12 cellular contexts compared by ENCODE assay signal in the genomic region with DNA sequence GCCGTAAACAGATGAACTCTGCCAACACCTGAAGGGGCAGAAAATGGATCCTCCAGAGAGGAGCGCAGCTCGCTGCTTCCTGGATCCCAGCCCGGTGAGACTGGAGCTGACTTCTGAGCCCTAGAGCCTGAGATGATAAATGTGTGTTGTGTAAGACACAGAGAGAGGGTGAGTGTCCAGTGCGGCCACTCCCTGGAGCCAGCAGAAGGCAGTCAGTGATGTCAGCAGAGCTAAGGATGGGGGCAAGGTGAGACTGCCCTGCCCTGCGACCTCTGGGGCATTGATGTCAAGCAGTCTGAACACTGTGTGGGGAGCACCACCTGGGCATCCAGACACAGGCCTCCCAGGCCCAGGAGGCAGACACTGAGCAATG. TPM values are rescaled to one million over a fixed set of nuclear protein-coding genes. Genes with fewer than 3 reads are reported as not detected.
DNase-seq lines count a peak whose midpoint lies in the region; ATAC-seq and TF ChIP-seq lines count a peak whose summit lies in the region.
"Had no signal": no experiment of that assay in that cellular context is flagged by ENCODE, and none has a peak within 500 bp of the region (broad histone marks: within the 10 kb centered on the region; RNA-seq: fewer than 3 reads in every experiment).

No MANE protein-coding gene starts in this region.

- intact Hi-C loops in HCT116 (cut with micrococcal nuclease) = no loop called here

- H3K9me3 Mint-ChIP-seq in brain = no peaks in the 10 kb centered on the region
- H3K9me3 Mint-ChIP-seq in naive thymus-derived CD8-positive, alpha-beta T cell = peaks cover 0 to 2% (median 0%) of the 10 kb centered on the region in 9 donors

- no peak for TF ChIP-seq POLR2A in HCT116 (IDR thresholded peaks at IDR 0.05; ENCODE audit: borderline replicate concordance, extremely low read depth, insufficient read depth, insufficient read length)

- RAD21 ChIA-PET in HCT116 (lab: Charles Lee; ENCODE audit: low non-redundant PET in 1 of 2, low total read pairs in 2 of 2, uncharacterized antibody in 2 of 2, unreplicated experiment in 2 of 2) = no interaction called here

- H3K27me3 ChIP-seq in HCT116 (ENCODE audit: insufficient read depth, low read length) = no peaks in the 10 kb centered on the region
- H3K27me3 ChIP-seq: vagina had no signal

- peaks cover 5% of the 10 kb centered on the region for H3K36me3 Mint-ChIP-seq in brain
- H3K36me3 Mint-ChIP-seq in naive thymus-derived CD8-positive, alpha-beta T cell = peaks cover 0 to 13% (median 3%) of the 10 kb centered on the region in 3 donors

- ATAC-seq in HCT116 = no peak
- no peak for ATAC-seq in naive thymus-derived CD8-positive, alpha-beta T cell
- ATAC-seq in GM18498 (IDR thresholded peaks at IDR 0.05; ENCODE audit: unreplicated experiment) = no peak
- no peak for ATAC-seq in GM19023 (IDR thresholded peaks at IDR 0.05; ENCODE audit: unreplicated experiment)

- peaks cover 98% of the 10 kb centered on the region for H3K79me2 ChIP-seq in HCT116 (ENCODE audit: insufficient read depth, low read length)

- DNase-seq in AG20443 (ENCODE audit: low spot score) (peak; percentile 42), HCT116 (ENCODE audit: low read depth, low spot score) (no peak), AG08395 (ENCODE audit: low spot score) (no peak), NCI-H2171 (lab: John Stamatoyannopoulos, UW) (no peak)
- no peak for DNase-seq in naive thymus-derived CD8-positive, alpha-beta T cell
- DNase-seq: COR-L47, NCI-H187, posterior cingulate gyrus had no signal

- BruUV-seq in HCT116 (replicated peaks; lab: Mats Ljungman, UMichigan) = no TSS peak

- H3K9me2 ChIP-seq in HCT116 (ENCODE audit: insufficient read depth) = no peaks in the 10 kb centered on the region

- POLR2A ChIA-PET in HCT116 (lab: Charles Lee) = no interaction called here
- POLR2A ChIA-PET in naive thymus-derived CD8-positive, alpha-beta T cell (lab: Charles Lee) = interaction anchor here (1.5 to 4.1 kb wide), 3 partner anchors 8 to 47 kb away, joined by 5 to 27 read pairs (median 11); a partner anchor contains a TSS

- H3K27ac Mint-ChIP-seq in brain = peak overlapping the region in 4 of 5 experiments; percentile 57 to 97 (median 80)
- H3K27ac Mint-ChIP-seq in naive thymus-derived CD8-positive, alpha-beta T cell = peak overlapping the region in 7 of 10 donors; percentile 39 to 83 (median 69)

- no peak overlapping the region for H3K4me2 ChIP-seq in HCT116 (ENCODE audit: low read length)

- H3K4me3 ChIP-seq in HCT116 (replicated peaks in 1 of 2; ENCODE audit: low read depth in 1 of 2, low read length in 2 of 2) = no peak overlapping the region
- H3K4me3 ChIP-seq: vagina had no signal

- H3K36me3 ChIP-seq in HCT116 (ENCODE audit: control insufficient read depth in 1 of 2, insufficient read depth in 2 of 2, low read length in 2 of 2) = peaks cover 5 to 7% of the 10 kb centered on the region in 2 experiments; a peak in 3 of 4 replicates

- TF ChIP-seq CTCF in HCT116 (IDR thresholded peaks at IDR 0.05 in 2 of 3, conservative IDR thresholded peaks at IDR 0.05 in 1 of 3; ENCODE audit: borderline replicate concordance in 1 of 3, insufficient read depth in 1 of 3, low read depth in 2 of 3, low read length in 2 of 3) = no peak
- no peak for TF ChIP-seq CTCF in brain (conservative IDR thresholded peaks at IDR 0.05)

- no peak for TF ChIP-seq RAD21 in HCT116 (IDR thresholded peaks at IDR 0.05; ENCODE audit: low read depth)

- H4K20me1 ChIP-seq in HCT116 (ENCODE audit: insufficient read depth) = no peaks in the 10 kb centered on the region

- CTCF ChIA-PET in HCT116 (lab: Charles Lee) = no interaction called here

- H2AFZ ChIP-seq in HCT116 (ENCODE audit: low read depth, low read length, poor library complexity, severe bottlenecking) = no peak overlapping the region

- H3K4me3 Mint-ChIP-seq in brain = peak overlapping the region in 1 of 5 experiments; percentile 26
- peak overlapping the region in 6 of 10 donors; percentile 6 to 48 (median 10) for H3K4me3 Mint-ChIP-seq in naive thymus-derived CD8-positive, alpha-beta T cell

- H3K4me1 Mint-ChIP-seq in brain = peaks cover 59% of the 10 kb centered on the region
- peaks cover 16 to 79% (median 70%) of the 10 kb centered on the region in 4 donors for H3K4me1 Mint-ChIP-seq in naive thymus-derived CD8-positive, alpha-beta T cell

- no peaks in the 10 kb centered on the region for H3K9me3 ChIP-seq in HCT116 (ENCODE audit: control insufficient read depth in 1 of 2, insufficient read depth in 1 of 2, low read depth in 1 of 2, low read length in 2 of 2)
- H3K9me3 ChIP-seq: vagina had no signal

- H3K4me1 ChIP-seq in HCT116 (ENCODE audit: control insufficient read depth in 1 of 2, insufficient read depth in 2 of 2, low read length in 2 of 2) = peaks cover 13 to 26% of the 10 kb centered on the region in 2 experiments

- H3K9ac ChIP-seq in HCT116 (ENCODE audit: low read length) = no peak overlapping the region

- peaks cover 3% of the 10 kb centered on the region for H3K27me3 Mint-ChIP-seq in brain
- no peaks in the 10 kb centered on the region for H3K27me3 Mint-ChIP-seq in naive thymus-derived CD8-positive, alpha-beta T cell

- H3K27ac ChIP-seq in HCT116 (ENCODE audit: low read depth, low read length) = no peak overlapping the region

TF ChIP-seq in HCT116, 20 proteins besides CTCF, POLR2A, EP300 and RAD21:
- TF ChIP-seq ELF1 (IDR thresholded peaks at IDR 0.05; ENCODE audit: borderline replicate concordance, low read depth) = no peak
- TF ChIP-seq POLR2AphosphoS5 (IDR thresholded peaks at IDR 0.05; ENCODE audit: low read depth, low read length) = 0 out of 2 replicates have a peak, but pooled peaks have one; percentile 1

RNA-seq across cellular contexts. Expression of a gene that starts 9.7 kb away (rescaled TPM):
- 49.1 TPM for total RNA-seq in HCT116 (2021; ENCODE audit: unreplicated experiment)
- 41.1 and 47.6 TPM in 2 replicates for polyA plus RNA-seq in HCT116 (2012)
- polyA plus RNA-seq in brain (ENCODE audit: insufficient read depth, low read depth, low replicate concordance) = 25.9 TPM
- total RNA-seq in naive thymus-derived CD8-positive, alpha-beta T cell = 10 to 100 TPM; 31.5 to 34.2 TPM
- 10 to 100 TPM; 13.6 to 22.3 (median 16.1) TPM for polyA plus RNA-seq in naive thymus-derived CD8-positive, alpha-beta T cell

RNA-seq across cellular contexts. Expression of a gene that starts 39.7 kb away (rescaled TPM):
- total RNA-seq in HCT116 (2021; ENCODE audit: unreplicated experiment) = 65.8 TPM
- 37.2 and 38.0 TPM in 2 replicates for polyA plus RNA-seq in HCT116 (2012)
- polyA plus RNA-seq in brain (ENCODE audit: insufficient read depth, low read depth, low replicate concordance) = 32.9 TPM
- 10 to 100 TPM; 75.6 to 82.0 TPM for total RNA-seq in naive thymus-derived CD8-positive, alpha-beta T cell
- 10 to 100 TPM in 1 of 3 donors, 1 to 10 TPM in 2; 4.7 to 17.8 (median 8.6) TPM for polyA plus RNA-seq in naive thymus-derived CD8-positive, alpha-beta T cell

RNA-seq across cellular contexts. Expression of a gene that starts 46.0 kb away (rescaled TPM):
- total RNA-seq in HCT116 (2021; ENCODE audit: unreplicated experiment) = 13.3 TPM
- polyA plus RNA-seq in HCT116 (2012) = 6.8 and 7.4 TPM in 2 replicates
- polyA plus RNA-seq in brain (ENCODE audit: insufficient read depth, low read depth, low replicate concordance) = 5.6 TPM
- total RNA-seq in naive thymus-derived CD8-positive, alpha-beta T cell = 10 to 100 TPM; 16.5 to 18.5 TPM
- 1 to 10 TPM; 2.7 to 3.9 (median 3.1) TPM for polyA plus RNA-seq in naive thymus-derived CD8-positive, alpha-beta T cell
